16 cellular contexts compared by ENCODE assay signal in the genomic region with DNA sequence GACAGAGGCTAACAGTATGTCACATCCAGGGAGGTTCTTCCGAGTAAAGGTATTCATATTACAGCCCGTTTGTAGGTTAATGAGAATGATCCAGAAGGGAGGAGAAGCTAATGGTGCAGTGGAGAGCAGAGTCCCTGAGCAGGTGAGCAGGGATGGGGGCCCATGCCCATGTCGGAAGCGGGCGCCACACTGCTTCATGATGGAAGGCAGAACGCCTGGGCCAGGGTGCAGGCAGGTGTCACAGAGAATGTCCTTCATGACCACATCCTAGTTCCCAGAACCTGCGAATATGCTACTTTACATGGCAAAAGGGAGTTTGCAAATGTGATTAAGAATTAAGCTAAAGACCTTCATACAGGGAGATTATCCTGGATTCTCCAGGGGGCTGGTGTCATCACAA. TPM values are rescaled to one million over a fixed set of nuclear protein-coding genes. Genes with fewer than 3 reads are reported as not detected.
A peak's percentile ranks its signal among the peaks of the same experiment; 100 is the strongest.
DNase-seq lines count a peak whose midpoint lies in the region; TF ChIP-seq lines count a peak whose summit lies in the region.
"Had no signal": no experiment of that assay in that cellular context is flagged by ENCODE, and none has a peak within 500 bp of the region (broad histone marks: within the 10 kb centered on the region; RNA-seq: fewer than 3 reads in every experiment).

No MANE protein-coding gene starts in this region.

- WGBS in spleen, 5 donors: 88 to 92% (median 89%) methylated on average over 7 of the region's 7 CpGs

- intact Hi-C loops in posterior vena cava (cut with DNase I) (no loop called here), spleen (cut with DNase I; ENCODE audit: low total_unique reads) (no loop called here)

- H3K4me1 Mint-ChIP-seq in IgD-negative memory B cell (peaks cover 0 to 8% (median 8%) of the 10 kb centered on the region in 3 donors), mesothelial cell of epicardium (peaks cover 9% of the 10 kb centered on the region)

- H3K9me3 Mint-ChIP-seq in IgD-negative memory B cell: no peaks in the 10 kb centered on the region
- no peaks in the 10 kb centered on the region for H3K9me3 Mint-ChIP-seq in mesothelial cell of epicardium

- peak overlapping the region in 1 of 3 donors; percentile 71 for H3K27ac Mint-ChIP-seq in IgD-negative memory B cell
- no peak overlapping the region for H3K27ac Mint-ChIP-seq in mesothelial cell of epicardium

- peak overlapping the region in 3 of 4 donors; percentile 31 to 85 (median 57) for H3K4me3 Mint-ChIP-seq in IgD-negative memory B cell
- peak overlapping the region; percentile 59 for H3K4me3 Mint-ChIP-seq in mesothelial cell of epicardium

- H3K9me3 ChIP-seq in spleen: no peaks in the 10 kb centered on the region

- peaks cover 9 to 45% (median 30%) of the 10 kb centered on the region in 6 donors for H3K4me1 ChIP-seq in spleen

- no peak overlapping the region for H3K27ac ChIP-seq in spleen
- H3K27ac ChIP-seq: 22Rv1 had no signal

- H3K36me3 ChIP-seq in spleen: no peaks in the 10 kb centered on the region

- peaks cover 0 to 56% (median 13%) of the 10 kb centered on the region in 7 donors for H3K27me3 ChIP-seq in spleen (replicated peaks in 1 of 7)

- no peak overlapping the region for H3K4me3 ChIP-seq in spleen

- H3K36me3 Mint-ChIP-seq in IgD-negative memory B cell: peaks cover 3% of the 10 kb centered on the region
- no peaks in the 10 kb centered on the region for H3K36me3 Mint-ChIP-seq in mesothelial cell of epicardium

- DNase-seq in NCI-H82 treated with DMSO at 0.1 percent for 48 hours (lab: John Stamatoyannopoulos, UW; ENCODE audit: unreplicated experiment) (peak; percentile 58), NCI-H82 (lab: John Stamatoyannopoulos, UW) (no peak), mesothelial cell of epicardium (ENCODE audit: low spot score in 2 of 2, unreplicated experiment in 2 of 2) (no peak), posterior vena cava (ENCODE audit: low spot score) (peak; percentile 58), Ammon's horn (ENCODE audit: low spot score) (no peak), spleen (no peak), HPDE6-E6E7 (ENCODE audit: extremely low spot score) (no peak)
- DNase-seq: COR-L47, DMS153, GOT3, MM.1S, NCI-H1092 treated with DMSO at 0.1 percent for 48 hours, NCI-H2081 treated with DMSO at 0.1 percent for 48 hours, NCI-H345 had no signal

- H3K27me3 Mint-ChIP-seq in IgD-negative memory B cell (peaks cover 20% of the 10 kb centered on the region), mesothelial cell of epicardium (ENCODE audit: low read depth) (peaks cover 43% of the 10 kb centered on the region)

- TF ChIP-seq CTCF in mesothelial cell of epicardium (IDR thresholded peaks at IDR 0.05; ENCODE audit: unreplicated experiment) (no peak), spleen (IDR thresholded peaks at IDR 0.05 in 8 of 11, conservative IDR thresholded peaks at IDR 0.05 in 3 of 11) (no peak)

- no peak for TF ChIP-seq POLR2A in spleen (IDR thresholded peaks at IDR 0.05)

RNA-seq across cellular contexts. Expression of gene HES6, which starts 4.0 kb away (rescaled TPM):
- polyA plus RNA-seq in IgD-negative memory B cell: 3.3 TPM
- total RNA-seq in mesothelial cell of epicardium: 4.2 to 5.1 TPM (median 4.3 TPM) in 3 replicates
- total RNA-seq in posterior vena cava: 1 to 10 TPM; 2.3 to 6.9 TPM
- total RNA-seq in spleen: 10 to 100 TPM in 3 of 7 donors, 1 to 10 TPM in 4; 3.9 to 22.7 (median 8.1) TPM
- polyA plus RNA-seq in spleen: 10 to 100 TPM in 1 of 3 donors, 1 to 10 TPM in 2; 6.2 to 14.2 (median 8.6) TPM

RNA-seq across cellular contexts. Expression of gene ILKAP, which starts 32.4 kb away (rescaled TPM):
- 50.2 TPM for polyA plus RNA-seq in IgD-negative memory B cell
- total RNA-seq in mesothelial cell of epicardium: 48.6 to 54.0 TPM (median 50.8 TPM) in 3 replicates
- total RNA-seq in posterior vena cava: 10 to 100 TPM; 32.2 to 34.9 TPM
- total RNA-seq in spleen: 10 to 100 TPM; 39.7 to 61.2 (median 47.1) TPM
- 10 to 100 TPM; 46.8 to 64.5 (median 58.5) TPM for polyA plus RNA-seq in spleen

RNA-seq across cellular contexts. Expression of gene PER2, which starts 52.6 kb away (rescaled TPM):
- polyA plus RNA-seq in IgD-negative memory B cell (9.4 TPM), spleen (1 to 10 TPM; 2.0 to 3.7 (median 2.6) TPM)
- total RNA-seq in mesothelial cell of epicardium (11.4 to 12.7 TPM (median 11.7 TPM) in 3 replicates), posterior vena cava (10 to 100 TPM; 10.1 to 16.8 TPM), spleen (10 to 100 TPM in 6 of 7 donors, 1 to 10 TPM in 1; 9.7 to 16.2 (median 14.8) TPM)

Comparison
In these comparisons a context has a peak if more than half of its experiments do, and no peak if none do; other contexts are left out.
1. DNase-seq: peak in NCI-H82 treated with DMSO at 0.1 percent for 48 hours (single experiment) and posterior vena cava (single experiment); none in NCI-H82 (single experiment), mesothelial cell of epicardium (0 of 2), Ammon's horn (single experiment), spleen (single experiment) and HPDE6-E6E7 (single experiment).